Comparison of ENCODE assay signal across 19 cellular contexts in the genomic region with DNA sequence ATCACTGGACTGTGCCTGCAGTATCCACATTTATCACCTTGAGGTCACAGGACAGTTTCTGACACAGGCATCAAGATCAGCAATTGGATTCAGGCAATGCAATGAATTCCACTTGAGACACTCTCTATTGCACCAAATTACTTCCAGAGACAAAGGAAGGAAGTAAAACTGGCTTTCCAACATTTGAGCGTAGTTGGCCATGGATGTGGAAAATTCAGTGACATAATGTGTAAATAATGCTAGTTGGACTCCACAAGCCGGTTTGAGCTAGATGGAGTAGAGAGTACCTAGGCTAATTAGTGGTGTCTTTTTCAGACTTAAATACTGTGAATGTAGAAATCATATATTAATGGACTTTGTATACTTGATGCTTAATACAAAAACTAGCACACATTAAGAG.
"Had no signal": no experiment of that assay in that cellular context is flagged by ENCODE, and none has a peak within 500 bp of the region (broad histone marks: within the 10 kb centered on the region; RNA-seq: fewer than 3 reads in every experiment).

No MANE protein-coding gene starts in this region.

- H3K9me3 ChIP-seq: neutrophil, thoracic aorta, upper lobe of right lung had no signal

- H3K36me3 ChIP-seq: neutrophil, thoracic aorta, upper lobe of right lung had no signal

- DNase-seq: activated CD4-positive, alpha-beta memory T cell treated with anti-CD3 and anti-CD28 coated beads for 36 hours; activated CD4-positive, alpha-beta T cell treated with anti-CD3 and anti-CD28 coated beads for 36 hours; activated CD8-positive, alpha-beta memory T cell treated with anti-CD3 and anti-CD28 coated beads, Interleukin-2, amount 10 ng/mL, durations not matched to agents 7 days and 5 days; activated naive CD4-positive, alpha-beta T cell treated with Interleukin-2 at 50 U/mL for 16 hours; activated naive CD8-positive, alpha-beta T cell treated with anti-CD3 and anti-CD28 coated beads, Interleukin-2, amount 10 ng/mL, durations not matched to agents 7 days and 5 days; activated T-cell treated with anti-CD3 and anti-CD28 coated beads, Interleukin-2, amount 50 U/mL, for 1 hour; amygdala; dorsolateral prefrontal cortex; endodermal cell; erythroblast; mesendoderm; natural killer cell; stimulated activated naive B cell treated with anti-CD40 and anti-IgM and Interleukin-4, amounts not matched to agents 10 μg/mL and 1 μg/mL and 100 μg/mL, for 72 hours; upper lobe of right lung had no signal

- FAIRE-seq: TTC549 had no signal

- H3K4me1 ChIP-seq: parathyroid adenoma, upper lobe of right lung had no signal

- ATAC-seq: activated CD4-positive, alpha-beta T cell treated with anti-CD3 and anti-CD28 coated beads for 36 hours; activated CD8-positive, alpha-beta memory T cell treated with anti-CD3 and anti-CD28 coated beads, Interleukin-2, amount 10 ng/mL, durations not matched to agents 7 days and 5 days; activated T-helper 17 cell treated with anti-CD3 and anti-CD28 coated beads, Interleukin-2, amount 50 U/mL, for 72 hours; natural killer cell; stimulated activated naive B cell treated with anti-CD40 and anti-IgM and Interleukin-4, amounts not matched to agents 10 μg/mL and 1 μg/mL and 100 μg/mL, for 72 hours; upper lobe of right lung had no signal

- H2AFZ ChIP-seq: parathyroid adenoma had no signal

- H3K4me3 ChIP-seq: dorsolateral prefrontal cortex, thoracic aorta, upper lobe of right lung had no signal

- H3K79me2 ChIP-seq: parathyroid adenoma had no signal

- H3K27me3 ChIP-seq: dorsolateral prefrontal cortex, neutrophil, upper lobe of right lung had no signal

- H3K27ac ChIP-seq: dorsolateral prefrontal cortex, neutrophil, parathyroid adenoma, thoracic aorta, upper lobe of right lung had no signal

- H3K9ac ChIP-seq: parathyroid adenoma had no signal
